In the genomic region with DNA sequence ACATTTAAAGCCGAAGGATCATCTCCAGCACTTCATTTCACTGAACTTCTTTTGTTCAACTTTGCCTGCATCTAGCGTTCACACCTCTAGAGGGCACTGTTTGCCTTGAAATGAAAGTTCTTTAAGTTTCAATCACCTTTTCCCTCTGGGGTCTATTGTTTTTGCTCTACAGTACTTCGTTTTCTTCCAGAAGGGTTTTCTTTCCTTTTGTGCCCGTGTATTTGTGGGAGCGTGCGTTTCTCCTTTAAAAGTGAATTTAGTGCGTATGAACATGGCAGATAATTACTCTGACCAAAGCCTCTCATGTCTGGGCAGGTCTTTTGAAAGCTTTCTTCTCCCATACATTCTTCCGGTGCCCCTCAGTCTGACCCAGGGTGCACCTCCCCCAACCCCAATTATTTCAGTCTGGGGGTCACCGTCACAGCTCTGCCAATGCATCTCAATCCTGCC, we compare ENCODE assay signal across 9 cellular contexts.
DNase-seq lines count a peak whose midpoint lies in the region; ATAC-seq and TF ChIP-seq lines count a peak whose summit lies in the region.
"Had no signal": no experiment of that assay in that cellular context is flagged by ENCODE, and none has a peak within 500 bp of the region (broad histone marks: within the 10 kb centered on the region; RNA-seq: fewer than 3 reads in every experiment).

No MANE protein-coding gene starts in this region.

- H3K27ac ChIP-seq in PC-9 (no peak overlapping the region), lower lobe of right lung (no peak overlapping the region), stomach (no peak overlapping the region)

- no peak overlapping the region for H3K4me2 ChIP-seq in PC-9

- H3K9me2 ChIP-seq in PC-9 (ENCODE audit: insufficient read depth): no peaks in the 10 kb centered on the region

- WGBS in stomach, 5 donors: 8 to 13% (median 10%) methylated on average over 9 of the region's 9 CpGs

- H3K4me1 ChIP-seq in PC-9 (replicated peaks; ENCODE audit: insufficient read depth) (no peaks in the 10 kb centered on the region), lower lobe of right lung (peaks cover 6% of the 10 kb centered on the region), stomach (peaks cover 0 to 6% (median 0%) of the 10 kb centered on the region in 4 donors)

- H3F3A ChIP-seq in PC-9 (ENCODE audit: insufficient read depth, low read depth): no peaks in the 10 kb centered on the region

- H3K36me3 ChIP-seq in PC-9 (ENCODE audit: low read depth) (no peaks in the 10 kb centered on the region), lower lobe of right lung (no peaks in the 10 kb centered on the region), stomach (no peaks in the 10 kb centered on the region)

- H3K79me2 ChIP-seq in PC-9 (ENCODE audit: low read depth): no peaks in the 10 kb centered on the region

- DNase-seq in activated gamma-delta T cell treated with Interleukin-2 at 50 U/mL for 16 hours (peak; percentile 7), activated gamma-delta T cell (lab: John Stamatoyannopoulos, UW) (no peak), LNCaP clone FGC (ENCODE audit: low read depth) (peak; percentile 31), PC-9 (peak; percentile 27 to 36), cardiac fibroblast (ENCODE audit: low read depth in 2 of 2) (peak; percentile 69 to 77), lower lobe of right lung (no peak), stomach (peak; percentile 44)

- H3K9me3 ChIP-seq in PC-9 (ENCODE audit: insufficient read depth, low read depth): no peaks in the 10 kb centered on the region
- no peaks in the 10 kb centered on the region for H3K9me3 ChIP-seq in lower lobe of right lung
- H3K9me3 ChIP-seq in stomach: no peaks in the 10 kb centered on the region

- intact Hi-C loops in PC-9 (cut with micrococcal nuclease; ENCODE audit: unreplicated experiment): loop anchor here (1.0 to 2.0 kb wide), 2 partner anchors 1663 to 1733 kb away; no protein-coding TSS in a partner anchor
- intact Hi-C loops in lower lobe of right lung (cut with DNase I): no loop called here
- intact Hi-C loops in stomach (cut with DNase I; ENCODE audit: low total_unique reads): loop anchor here (10.0 kb wide), 1 partner anchor 1665 kb away; no protein-coding TSS in a partner anchor

- TF ChIP-seq CTCF in LNCaP clone FGC (IDR thresholded peaks at IDR 0.05; ENCODE audit: control insufficient read depth, extremely low read depth, insufficient read depth) (peak; percentile 77), PC-9 (conservative IDR thresholded peaks at IDR 0.05) (peak; percentile 94), cardiac fibroblast (IDR thresholded peaks at IDR 0.05; ENCODE audit: low read depth, low read length) (peak; percentile 79), lower lobe of right lung (IDR thresholded peaks at IDR 0.05) (peak; percentile 75), stomach (IDR thresholded peaks at IDR 0.05) (peak in 5 of 7 experiments; percentile 47 to 66 (median 59))

- BruUV-seq in PC-9 (replicated peaks; lab: Mats Ljungman, UMichigan): no TSS peak

- H3K4me3 ChIP-seq in LNCaP clone FGC (ENCODE audit: low read depth, low read length): no peak overlapping the region
- no peak overlapping the region for H3K4me3 ChIP-seq in PC-9
- H3K4me3 ChIP-seq in cardiac fibroblast (replicated peaks in 1 of 2; ENCODE audit: low read depth in 2 of 2, low read length in 2 of 2): no peak overlapping the region
- no peak overlapping the region for H3K4me3 ChIP-seq in lower lobe of right lung
- no peak overlapping the region for H3K4me3 ChIP-seq in stomach

- no peak for TF ChIP-seq EP300 in stomach (IDR thresholded peaks at IDR 0.05)

- TF ChIP-seq POLR2A in stomach (IDR thresholded peaks at IDR 0.05): no peak

- H2AFZ ChIP-seq in PC-9: no peak overlapping the region

- CTCF ChIA-PET in PC-9 (lab: Charles Lee): no interaction called here

- no peaks in the 10 kb centered on the region for H4K20me1 ChIP-seq in PC-9 (ENCODE audit: insufficient read depth)

- H3K27me3 ChIP-seq in PC-9 (ENCODE audit: insufficient read depth, low read depth): no peaks in the 10 kb centered on the region
- H3K27me3 ChIP-seq in lower lobe of right lung (ENCODE audit: low read depth): no peaks in the 10 kb centered on the region
- no peaks in the 10 kb centered on the region for H3K27me3 ChIP-seq in stomach

- ATAC-seq in lower lobe of right lung: peak in 1 of 2 donors; percentile 16
- ATAC-seq in GM21360 (IDR thresholded peaks at IDR 0.05; ENCODE audit: unreplicated experiment): no peak
- ATAC-seq: effector memory CD8-positive, alpha-beta T cell had no signal

- POLR2A ChIA-PET in PC-9 (lab: Charles Lee; ENCODE audit: unreplicated experiment): no interaction called here

Comparison
In these comparisons a context has a peak if more than half of its experiments do, and no peak if none do; other contexts are left out.
1. DNase-seq: peak in activated gamma-delta T cell treated with Interleukin-2 at 50 U/mL for 16 hours (single experiment), LNCaP clone FGC (single experiment), PC-9 (2 of 2), cardiac fibroblast (2 of 2) and stomach (single experiment); none in activated gamma-delta T cell (single experiment) and lower lobe of right lung (single experiment).
2. Peak in every context shown above with its lines, with median percentiles within 50 percentile points of each other: CTCF ChIP-seq.